Comparison of ENCODE assay signal across 9 cellular contexts in the genomic region with DNA sequence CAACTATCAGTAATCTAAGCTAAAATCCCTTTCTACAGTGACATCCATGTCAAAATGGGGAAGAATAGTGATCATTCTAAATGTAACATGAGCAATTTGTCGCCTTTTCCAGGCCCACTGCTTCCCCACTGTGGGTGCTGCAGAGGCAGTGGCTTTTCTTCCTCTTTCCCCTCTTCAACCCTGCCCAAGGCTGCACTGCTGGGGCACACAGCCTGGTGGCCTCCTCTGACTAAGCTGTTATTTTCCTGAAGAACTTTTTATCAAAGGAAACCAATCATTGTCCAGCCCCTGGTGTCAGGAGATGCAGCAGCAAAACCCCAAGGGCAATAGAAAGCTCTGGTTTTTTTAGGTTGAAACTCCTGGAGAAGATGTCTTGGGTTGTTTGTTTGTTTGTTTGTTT.
DNase-seq lines count a peak whose midpoint lies in the region; ATAC-seq, FAIRE-seq and TF ChIP-seq lines count a peak whose summit lies in the region.
"Had no signal": no experiment of that assay in that cellular context is flagged by ENCODE, and none has a peak within 500 bp of the region (broad histone marks: within the 10 kb centered on the region; RNA-seq: fewer than 3 reads in every experiment).

No MANE protein-coding gene starts in this region.

- no peaks in the 10 kb centered on the region for H3K79me1 ChIP-seq in neuronal stem cell (ENCODE audit: low read depth, low read length)

- H3K27me3 Mint-ChIP-seq in progenitor cell of endocrine pancreas = peaks cover 22% of the 10 kb centered on the region

- peak; percentile 73 for FAIRE-seq in GM12892 (lab: Jason Lieb, UNC)
- FAIRE-seq: astrocyte had no signal

- H4K8ac ChIP-seq in neuronal stem cell (ENCODE audit: low read depth, low read length) = no peak overlapping the region

- no peak for DNase-seq in GM12892 (ENCODE audit: insufficient read length)
- DNase-seq in amniotic epithelial cell (ENCODE audit: low read depth) = peak; percentile 25
- DNase-seq in neuronal stem cell (ENCODE audit: low spot score) = no peak
- no peak for DNase-seq in progenitor cell of endocrine pancreas (ENCODE audit: low spot score, unreplicated experiment)
- DNase-seq in kidney glomerular epithelial cell (lab: John Stamatoyannopoulos, UW) = no peak
- no peak for DNase-seq in PC-3

- H3K4me3 ChIP-seq in neuronal stem cell (ENCODE audit: low read length in 2 of 2) (no peak overlapping the region), PC-3 (ENCODE audit: low read length) (no peak overlapping the region)

- H3K14ac ChIP-seq in neuronal stem cell (ENCODE audit: low read length) = no peak overlapping the region

- no CpG with 5 or more reads among the region's 1 CpG for WGBS in neuronal stem cell (ENCODE audit: extremely low coverage in 2 of 2, insufficient read length in 2 of 2, insufficient replicate concordance in 1 of 2), 2 donors

- no peak overlapping the region for H2BK5ac ChIP-seq in neuronal stem cell (ENCODE audit: low read length)

- TF ChIP-seq CTCF in progenitor cell of endocrine pancreas (IDR thresholded peaks at IDR 0.05; ENCODE audit: unreplicated experiment) = no peak
- no peak for TF ChIP-seq CTCF in PC-3 (conservative IDR thresholded peaks at IDR 0.05; ENCODE audit: low read depth, low read length)

- no peaks in the 10 kb centered on the region for H4K20me1 ChIP-seq in PC-3 (ENCODE audit: low read length)

- no peak overlapping the region for H3K4ac ChIP-seq in neuronal stem cell (ENCODE audit: low read length)

- H3K36me3 ChIP-seq in neuronal stem cell (replicated peaks in 1 of 2; ENCODE audit: control insufficient read depth in 2 of 2, insufficient read depth in 2 of 2, low read length in 2 of 2) (no peaks in the 10 kb centered on the region), PC-3 (ENCODE audit: low read depth, low read length) (no peaks in the 10 kb centered on the region)

- TF ChIP-seq POLR2A in GM12892 (IDR thresholded peaks at IDR 0.05; ENCODE audit: low read depth, low read length) = no peak

- no peak overlapping the region for H3K4me3 Mint-ChIP-seq in progenitor cell of endocrine pancreas (ENCODE audit: low read depth)

- no peaks in the 10 kb centered on the region for H3K9me2 ChIP-seq in PC-3 (replicated peaks; ENCODE audit: low read length)

- no peak overlapping the region for H3K23ac ChIP-seq in neuronal stem cell (ENCODE audit: low read depth, low read length, poor library complexity)

- CTCF ChIA-PET in PC-3 (lab: Charles Lee) = interaction anchor here (0.6 kb wide), 1 partner anchor 52 kb away, joined by 4 read pairs; no protein-coding TSS in a partner anchor

- H2BK15ac ChIP-seq in neuronal stem cell (ENCODE audit: low read length) = no peak overlapping the region

- POLR2A ChIA-PET in PC-3 (lab: Charles Lee; ENCODE audit: unreplicated experiment) = no interaction called here

- no peak overlapping the region for H3K9ac ChIP-seq in neuronal stem cell (ENCODE audit: low read depth, low read length, poor library complexity)
- no peak overlapping the region for H3K9ac ChIP-seq in PC-3 (ENCODE audit: low read length)

- intact Hi-C loops in PC-3 (cut with micrococcal nuclease) = no loop called here

- peaks cover 9% of the 10 kb centered on the region for H3K4me1 Mint-ChIP-seq in progenitor cell of endocrine pancreas (ENCODE audit: low read depth)

- H3K4me2 ChIP-seq in neuronal stem cell (ENCODE audit: insufficient read depth, low read length, poor library complexity, severe bottlenecking) = no peak overlapping the region
- no peak overlapping the region for H3K4me2 ChIP-seq in PC-3 (ENCODE audit: low read length)

- H3K18ac ChIP-seq in neuronal stem cell (ENCODE audit: low read length) = no peak overlapping the region

- no peak overlapping the region for H2BK12ac ChIP-seq in neuronal stem cell (ENCODE audit: low read length)

- H3K9me3 Mint-ChIP-seq in progenitor cell of endocrine pancreas (ENCODE audit: low read depth) = no peaks in the 10 kb centered on the region

- BruUV-seq in PC-3 (replicated peaks; lab: Mats Ljungman, UMichigan) = no TSS peak

- peak; percentile 40 for ATAC-seq in HG03521 (IDR thresholded peaks at IDR 0.05; ENCODE audit: unreplicated experiment)
- ATAC-seq in GM21381 (IDR thresholded peaks at IDR 0.05; ENCODE audit: unreplicated experiment) = no peak
- ATAC-seq in PC-3 = no peak

- no peak overlapping the region for H4K91ac ChIP-seq in neuronal stem cell (ENCODE audit: low read depth, low read length, poor library complexity)

- no peaks in the 10 kb centered on the region for H3K9me3 ChIP-seq in neuronal stem cell (replicated peaks in 1 of 2; ENCODE audit: control insufficient read depth in 2 of 2, insufficient read depth in 1 of 2, low read depth in 1 of 2, low read length in 2 of 2)
- H3K9me3 ChIP-seq in PC-3 (ENCODE audit: low read length) = no peaks in the 10 kb centered on the region

- H3K27ac Mint-ChIP-seq in progenitor cell of endocrine pancreas = no peak overlapping the region

- H2AFZ ChIP-seq in neuronal stem cell (ENCODE audit: low read length) (peak overlapping the region; percentile 48), PC-3 (ENCODE audit: low read length) (no peak overlapping the region)

- no peaks in the 10 kb centered on the region for H3K36me3 Mint-ChIP-seq in progenitor cell of endocrine pancreas (ENCODE audit: insufficient read depth)

- H3K79me2 ChIP-seq in PC-3 (ENCODE audit: low read length) = no peaks in the 10 kb centered on the region

- H3K4me1 ChIP-seq in neuronal stem cell (ENCODE audit: control insufficient read depth in 2 of 2, insufficient read depth in 1 of 2, low read depth in 1 of 2, low read length in 2 of 2) (peaks cover 2 to 20% of the 10 kb centered on the region in 2 donors), PC-3 (ENCODE audit: insufficient read depth, low read length) (0 out of 2 replicates have a peak, but pooled peaks cover 5% of the 10 kb centered on the region)

- H3K27ac ChIP-seq in neuronal stem cell (replicated peaks; ENCODE audit: low read length) = no peak overlapping the region
- H3K27ac ChIP-seq in PC-3 (ENCODE audit: low read length) = no peak overlapping the region

- H3K27me3 ChIP-seq in neuronal stem cell (ENCODE audit: control insufficient read depth in 3 of 3, insufficient read depth in 3 of 3, low read depth in 1 of 3, low read length in 3 of 3) (no peaks in the 10 kb centered on the region), PC-3 (ENCODE audit: low read length) (no peaks in the 10 kb centered on the region)

- H3F3A ChIP-seq in PC-3 (ENCODE audit: low read length, unreplicated experiment) = no peaks in the 10 kb centered on the region

- H2BK120ac ChIP-seq in neuronal stem cell (ENCODE audit: low read depth, low read length) = no peak overlapping the region

- no peak overlapping the region for H2AK5ac ChIP-seq in neuronal stem cell (ENCODE audit: low read depth, low read length)
